Comparison of ENCODE assay signal across 1 cellular context in genomic region chr1:36369472-36369871, GRCh38.
TF ChIP-seq lines count a peak whose summit lies in the region.

No MANE protein-coding gene starts in this region.

TF ChIP-seq in IMR-90, 13 proteins besides CTCF, POLR2A, EP300 and RAD21:
- TF ChIP-seq MAFK (IDR thresholded peaks at IDR 0.05; ENCODE audit: low read depth, low read length) = no peak
- TF ChIP-seq SMC3 (IDR thresholded peaks at IDR 0.05; ENCODE audit: low read depth, low read length) = no peak
- no peak for TF ChIP-seq RFX5 (IDR thresholded peaks at IDR 0.05; ENCODE audit: low read depth, low read length)
- TF ChIP-seq BHLHE40 (IDR thresholded peaks at IDR 0.05; ENCODE audit: low read depth, low read length) = no peak
- TF ChIP-seq FOS (IDR thresholded peaks at IDR 0.05; ENCODE audit: low read depth, low read length) = no peak
- no peak for TF ChIP-seq CEBPB (IDR thresholded peaks at IDR 0.05; ENCODE audit: low read depth, low read length)
- no peak for TF ChIP-seq MAZ (IDR thresholded peaks at IDR 0.05; ENCODE audit: borderline replicate concordance, low read depth, low read length)
- TF ChIP-seq ELK1 (IDR thresholded peaks at IDR 0.05; ENCODE audit: borderline replicate concordance, low read depth, low read length) = no peak
- TF ChIP-seq NFE2L2 (IDR thresholded peaks at IDR 0.05; ENCODE audit: low read depth, low read length) = no peak
- TF ChIP-seq USF2 (IDR thresholded peaks at IDR 0.05; ENCODE audit: low read depth, low read length) = no peak
- TF ChIP-seq RCOR1 (IDR thresholded peaks at IDR 0.05; ENCODE audit: insufficient replicate concordance, low read length) = no peak
- no peak for TF ChIP-seq CHD1 (IDR thresholded peaks at IDR 0.05; ENCODE audit: low read depth, low read length)
- no peak for TF ChIP-seq MXI1 (IDR thresholded peaks at IDR 0.05; ENCODE audit: borderline replicate concordance, low read depth, low read length)
